In genomic region chr9:33403941-33404781, GRCh38 we compare ENCODE assay signal across 14 cellular contexts. TPM values are rescaled to one million over a fixed set of nuclear protein-coding genes. Genes with fewer than 3 reads are reported as not detected.
A peak's percentile ranks its signal among the peaks of the same experiment; 100 is the strongest.
DNase-seq lines count a peak whose midpoint lies in the region; ATAC-seq lines count a peak whose summit lies in the region.
"Had no signal": no experiment of that assay in that cellular context is flagged by ENCODE, and none has a peak within 500 bp of the region (broad histone marks: within the 10 kb centered on the region; RNA-seq: fewer than 3 reads in every experiment).

No MANE protein-coding gene starts in this region.

- H3K27me3 ChIP-seq in subcutaneous abdominal adipose tissue (ENCODE audit: control insufficient read depth in 5 of 5, insufficient read depth in 4 of 5, low read length in 5 of 5), result no peaks in the 10 kb centered on the region
- H3K27me3 ChIP-seq: sigmoid colon, stomach had no signal

- H3K9me3 Mint-ChIP-seq in activated naive CD8-positive, alpha-beta T cell treated with anti-CD3 and anti-CD28 coated beads, Interleukin-2, amount 10 ng/mL, durations not matched to agents 7 days and 5 days, result no peaks in the 10 kb centered on the region
- H3K9me3 Mint-ChIP-seq in activated naive CD8-positive, alpha-beta T cell treated with anti-CD3 and anti-CD28 coated beads, Interleukin-2, amount 50 U/mL, for 24 hours, result no peaks in the 10 kb centered on the region
- H3K9me3 Mint-ChIP-seq in dendritic cell treated with granulocyte-macrophage colony-stimulating factor and Interleukin-4, amounts not matched to agents 40 ng/mL and 50 ng/mL, for 4 days, result no peaks in the 10 kb centered on the region
- H3K9me3 Mint-ChIP-seq: CD8-positive, alpha-beta T cell; T-helper 2 cell treated with Interferon-gamma antibody and Interleukin-4, amounts not matched to agents 5 μg/mL and 100 μg/mL, for 36 hours had no signal

- peaks cover 3% of the 10 kb centered on the region for H3K27me3 Mint-ChIP-seq in activated naive CD8-positive, alpha-beta T cell treated with anti-CD3 and anti-CD28 coated beads, Interleukin-2, amount 10 ng/mL, durations not matched to agents 7 days and 5 days
- no peaks in the 10 kb centered on the region for H3K27me3 Mint-ChIP-seq in activated naive CD8-positive, alpha-beta T cell treated with anti-CD3 and anti-CD28 coated beads, Interleukin-2, amount 50 U/mL, for 24 hours
- H3K27me3 Mint-ChIP-seq in dendritic cell treated with granulocyte-macrophage colony-stimulating factor and Interleukin-4, amounts not matched to agents 40 ng/mL and 50 ng/mL, for 4 days, result peaks cover 2% of the 10 kb centered on the region

- peak overlapping the region; percentile 21 to 62 (median 32) for H3K4me3 ChIP-seq in subcutaneous abdominal adipose tissue (ENCODE audit: low read depth in 1 of 5, low read length in 5 of 5)
- H3K4me3 ChIP-seq: sigmoid colon had no signal

- no peaks in the 10 kb centered on the region for H3K36me3 Mint-ChIP-seq in activated naive CD8-positive, alpha-beta T cell treated with anti-CD3 and anti-CD28 coated beads, Interleukin-2, amount 10 ng/mL, durations not matched to agents 7 days and 5 days
- no peaks in the 10 kb centered on the region for H3K36me3 Mint-ChIP-seq in activated naive CD8-positive, alpha-beta T cell treated with anti-CD3 and anti-CD28 coated beads, Interleukin-2, amount 50 U/mL, for 24 hours (ENCODE audit: low read depth)
- H3K36me3 Mint-ChIP-seq in dendritic cell treated with granulocyte-macrophage colony-stimulating factor and Interleukin-4, amounts not matched to agents 40 ng/mL and 50 ng/mL, for 4 days (ENCODE audit: low read depth), result no peaks in the 10 kb centered on the region
- H3K36me3 Mint-ChIP-seq: CD8-positive, alpha-beta T cell had no signal

- H3K9ac ChIP-seq in subcutaneous abdominal adipose tissue (ENCODE audit: low read length in 5 of 5), result peak overlapping the region; percentile 16 to 75 (median 63)

- H3K4me1 Mint-ChIP-seq in activated naive CD8-positive, alpha-beta T cell treated with anti-CD3 and anti-CD28 coated beads, Interleukin-2, amount 10 ng/mL, durations not matched to agents 7 days and 5 days, result no peaks in the 10 kb centered on the region
- no peaks in the 10 kb centered on the region for H3K4me1 Mint-ChIP-seq in activated naive CD8-positive, alpha-beta T cell treated with anti-CD3 and anti-CD28 coated beads, Interleukin-2, amount 50 U/mL, for 24 hours
- H3K4me1 Mint-ChIP-seq in dendritic cell treated with granulocyte-macrophage colony-stimulating factor and Interleukin-4, amounts not matched to agents 40 ng/mL and 50 ng/mL, for 4 days (ENCODE audit: low read depth), result peaks cover 17% of the 10 kb centered on the region

- no peak for ATAC-seq in activated naive CD8-positive, alpha-beta T cell treated with anti-CD3 and anti-CD28 coated beads, Interleukin-2, amount 10 ng/mL, durations not matched to agents 7 days and 5 days (ENCODE audit: low read depth)
- ATAC-seq in activated naive CD8-positive, alpha-beta T cell treated with anti-CD3 and anti-CD28 coated beads, Interleukin-2, amount 50 U/mL, for 24 hours, result no peak
- ATAC-seq in GM21529 (IDR thresholded peaks at IDR 0.05; ENCODE audit: unreplicated experiment), result no peak

- no peaks in the 10 kb centered on the region for H3K9me3 ChIP-seq in subcutaneous abdominal adipose tissue (ENCODE audit: control insufficient read depth in 5 of 5, low read length in 5 of 5)
- H3K9me3 ChIP-seq: sigmoid colon, stomach had no signal

- no peak for DNase-seq in activated naive CD8-positive, alpha-beta T cell treated with anti-CD3 and anti-CD28 coated beads, Interleukin-2, amount 10 ng/mL, durations not matched to agents 7 days and 5 days
- DNase-seq in activated naive CD8-positive, alpha-beta T cell treated with anti-CD3 and anti-CD28 coated beads, Interleukin-2, amount 50 U/mL, for 24 hours, result no peak
- peak; percentile 66 for DNase-seq in islet precursor cell
- no peak for DNase-seq in NCI-H2196 treated with DMSO at 0.1 percent for 48 hours (lab: John Stamatoyannopoulos, UW; ENCODE audit: unreplicated experiment)
- no peak for DNase-seq in NCI-H1105 (lab: John Stamatoyannopoulos, UW)
- DNase-seq: sigmoid colon had no signal

- H3K4me1 ChIP-seq in subcutaneous abdominal adipose tissue (ENCODE audit: control insufficient read depth in 5 of 5, insufficient read depth in 5 of 5, low read length in 5 of 5), result peaks cover 4 to 48% (median 45%) of the 10 kb centered on the region in 5 donors
- H3K4me1 ChIP-seq: sigmoid colon had no signal

- H3K27ac ChIP-seq in subcutaneous abdominal adipose tissue (ENCODE audit: low read depth, low read length), result peak overlapping the region; percentile 93
- H3K27ac ChIP-seq: sigmoid colon had no signal

- no peak overlapping the region for H3K4me3 Mint-ChIP-seq in activated naive CD8-positive, alpha-beta T cell treated with anti-CD3 and anti-CD28 coated beads, Interleukin-2, amount 10 ng/mL, durations not matched to agents 7 days and 5 days
- no peak overlapping the region for H3K4me3 Mint-ChIP-seq in activated naive CD8-positive, alpha-beta T cell treated with anti-CD3 and anti-CD28 coated beads, Interleukin-2, amount 50 U/mL, for 24 hours
- H3K4me3 Mint-ChIP-seq in dendritic cell treated with granulocyte-macrophage colony-stimulating factor and Interleukin-4, amounts not matched to agents 40 ng/mL and 50 ng/mL, for 4 days, result no peak overlapping the region
- H3K4me3 Mint-ChIP-seq: CD8-positive, alpha-beta T cell; T-helper 2 cell treated with Interferon-gamma antibody and Interleukin-4, amounts not matched to agents 5 μg/mL and 100 μg/mL, for 36 hours had no signal

- H3K27ac Mint-ChIP-seq in activated naive CD8-positive, alpha-beta T cell treated with anti-CD3 and anti-CD28 coated beads, Interleukin-2, amount 10 ng/mL, durations not matched to agents 7 days and 5 days, result peak overlapping the region; percentile 17
- no peak overlapping the region for H3K27ac Mint-ChIP-seq in activated naive CD8-positive, alpha-beta T cell treated with anti-CD3 and anti-CD28 coated beads, Interleukin-2, amount 50 U/mL, for 24 hours
- H3K27ac Mint-ChIP-seq in dendritic cell treated with granulocyte-macrophage colony-stimulating factor and Interleukin-4, amounts not matched to agents 40 ng/mL and 50 ng/mL, for 4 days, result peak overlapping the region; percentile 2
- H3K27ac Mint-ChIP-seq: CD8-positive, alpha-beta T cell; T-helper 2 cell treated with Interferon-gamma antibody and Interleukin-4, amounts not matched to agents 5 μg/mL and 100 μg/mL, for 36 hours had no signal

- H3K36me3 ChIP-seq in subcutaneous abdominal adipose tissue (ENCODE audit: control insufficient read depth in 5 of 5, insufficient read depth in 5 of 5, low read length in 5 of 5), result no peaks in the 10 kb centered on the region
- H3K36me3 ChIP-seq: sigmoid colon, stomach had no signal

- intact Hi-C loops in dendritic cell treated with granulocyte-macrophage colony-stimulating factor and Interleukin-4, amounts not matched to agents 40 ng/mL and 50 ng/mL, for 4 days (cut with micrococcal nuclease), result loop anchor here (1.0 kb wide), 1 partner anchor 62 kb away; no protein-coding TSS in a partner anchor

- POLR2A ChIA-PET in activated naive CD8-positive, alpha-beta T cell treated with anti-CD3 and anti-CD28 coated beads, Interleukin-2, amount 10 ng/mL, durations not matched to agents 7 days and 5 days (lab: Charles Lee), result interaction anchor here (1.3 to 1.4 kb wide), 2 partner anchors 63 to 70 kb away, joined by 4 to 6 read pairs; partner anchors contain the start of gene NOL6

RNA-seq across cellular contexts. Expression of gene AQP7, which starts 1.8 kb away (rescaled TPM):
- not detected for total RNA-seq in activated naive CD8-positive, alpha-beta T cell treated with anti-CD3 and anti-CD28 coated beads, Interleukin-2, amount 10 ng/mL, durations not matched to agents 7 days and 5 days
- total RNA-seq: CD8-positive, alpha-beta T cell; Daoy; dermis blood vessel endothelial cell had no signal

RNA-seq across cellular contexts. Expression of gene AQP3, which starts 43.2 kb away (rescaled TPM):
- total RNA-seq in activated naive CD8-positive, alpha-beta T cell treated with anti-CD3 and anti-CD28 coated beads, Interleukin-2, amount 10 ng/mL, durations not matched to agents 7 days and 5 days, result 10 to 100 TPM; 29.1 to 32.0 TPM
